Comparison of ENCODE assay signal across 29 cellular contexts in the genomic region with DNA sequence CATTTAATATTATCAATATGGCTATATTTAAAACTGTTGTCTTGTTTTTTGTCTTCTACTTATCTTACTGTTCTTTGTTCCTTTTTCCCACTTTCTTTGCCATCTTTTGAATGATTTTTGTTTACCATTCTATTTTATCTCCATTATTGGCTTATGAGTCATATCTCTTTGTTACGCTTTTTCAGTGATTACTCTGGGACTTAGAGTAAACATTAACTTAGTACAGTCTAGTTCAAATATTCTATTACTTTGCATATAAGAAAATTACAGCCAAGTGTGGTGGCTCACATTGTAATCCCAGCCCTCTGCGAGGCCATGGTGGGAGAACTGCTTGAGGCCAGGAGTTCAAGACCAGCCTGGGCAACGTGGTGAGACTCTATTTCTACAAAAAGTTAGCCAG. TPM values are rescaled to one million over a fixed set of nuclear protein-coding genes. Genes with fewer than 3 reads are reported as not detected.
DNase-seq lines count a peak whose midpoint lies in the region; FAIRE-seq and TF ChIP-seq lines count a peak whose summit lies in the region.
"Had no signal": no experiment of that assay in that cellular context is flagged by ENCODE, and none has a peak within 500 bp of the region (broad histone marks: within the 10 kb centered on the region; RNA-seq: fewer than 3 reads in every experiment).

No MANE protein-coding gene starts in this region.

- no peak overlapping the region for H3K9ac ChIP-seq in adipocyte (ENCODE audit: low read length)
- H3K9ac ChIP-seq in kidney (ENCODE audit: low read length in 2 of 2) = no peak overlapping the region

- no peak overlapping the region for H3K4me3 ChIP-seq in adipocyte (ENCODE audit: low read length)
- no peak overlapping the region for H3K4me3 ChIP-seq in fibroblast of mammary gland (ENCODE audit: control insufficient read depth, low read depth, low read length)
- H3K4me3 ChIP-seq in small intestine (ENCODE audit: low read depth in 1 of 2, low read length in 2 of 2) = no peak overlapping the region
- no peak overlapping the region for H3K4me3 ChIP-seq in kidney (ENCODE audit: low read length in 2 of 2)
- H3K4me3 ChIP-seq: adrenal gland, GM23338, lung, upper lobe of left lung had no signal

- H3K27ac ChIP-seq in small intestine (ENCODE audit: low read depth in 1 of 2, low read length in 1 of 2) (no peak overlapping the region), kidney (ENCODE audit: low read depth in 2 of 2, low read length in 2 of 2) (no peak overlapping the region)
- H3K27ac ChIP-seq: 22Rv1, adrenal gland, upper lobe of left lung had no signal

- H3K4me1 ChIP-seq in adipocyte (ENCODE audit: control insufficient read depth, insufficient read depth, low read length) (no peaks in the 10 kb centered on the region), small intestine (ENCODE audit: control insufficient read depth in 2 of 2, insufficient read depth in 1 of 2, low read depth in 1 of 2, low read length in 1 of 2) (peaks cover 0 to 2% of the 10 kb centered on the region in 2 donors), kidney (ENCODE audit: control insufficient read depth in 1 of 2, insufficient read depth in 1 of 2, low read depth in 1 of 2, low read length in 2 of 2) (peaks cover 0 to 3% of the 10 kb centered on the region in 2 donors)
- H3K4me1 ChIP-seq: adrenal gland had no signal

- TF ChIP-seq CTCF in fibroblast of mammary gland (conservative IDR thresholded peaks at IDR 0.05; ENCODE audit: control insufficient read depth, insufficient read depth, low read depth, low read length) = no peak
- TF ChIP-seq CTCF in kidney (IDR thresholded peaks at IDR 0.05; ENCODE audit: borderline replicate concordance, extremely low read depth, insufficient read depth) = no peak

- peaks cover 25% of the 10 kb centered on the region for H3K9me3 ChIP-seq in adipocyte (ENCODE audit: control insufficient read depth, low read length)
- no peaks in the 10 kb centered on the region for H3K9me3 ChIP-seq in small intestine (ENCODE audit: control insufficient read depth, low read depth)
- H3K9me3 ChIP-seq in kidney (ENCODE audit: control insufficient read depth in 1 of 2, low read length in 2 of 2) = peaks cover 0 to 8% of the 10 kb centered on the region in 2 donors

- FAIRE-seq in small intestine (lab: Jason Lieb, UNC) (no peak), kidney (lab: Jason Lieb, UNC) (no peak)
- FAIRE-seq: colon, frontal cortex, RCC 7860 had no signal

- WGBS in small intestine, 3 donors = 35 to 53% (median 52%) methylated on average over 3 of the region's 3 CpGs

- intact Hi-C loops in kidney (cut with DNase I) = no loop called here

- no peaks in the 10 kb centered on the region for H3K27me3 ChIP-seq in adipocyte (replicated peaks; ENCODE audit: control insufficient read depth, insufficient read depth, low read length)
- H3K27me3 ChIP-seq in small intestine (ENCODE audit: control insufficient read depth in 2 of 2, insufficient read depth in 2 of 2, low read length in 2 of 2) = no peaks in the 10 kb centered on the region
- H3K27me3 ChIP-seq: adrenal gland, upper lobe of left lung had no signal

- DNase-seq in NCI-H526 (lab: John Stamatoyannopoulos, UW) (peak; percentile 5 to 10), NCI-H526 treated with DMSO at 0.1 percent for 48 hours (lab: John Stamatoyannopoulos, UW) (no peak), adipocyte (ENCODE audit: low read depth) (peak; percentile 58), fibroblast of mammary gland (ENCODE audit: low read depth) (peak; percentile 38), small intestine (peak; percentile 29), kidney (no peak), foreskin melanocyte (no peak), KG1 (lab: John Stamatoyannopoulos, UW) (no peak)
- DNase-seq: activated CD4-positive, alpha-beta T cell treated with anti-CD3 and anti-CD28 coated beads, Interleukin-2, amount 50 U/mL, for 48 hours; activated naive CD4-positive, alpha-beta T cell treated with Interleukin-2 at 50 U/mL for 16 hours; activated T-cell treated with anti-CD3 and anti-CD28 coated beads, Interleukin-2, amount 50 U/mL, for 72 hours; adrenal gland; AML-193; CD4-positive, CD25-positive, alpha-beta regulatory T cell; effector CD4-positive, alpha-beta T cell; NCI-H1417 treated with DMSO at 0.1 percent for 48 hours; NCI-H2081; NCI-H226; NCI-H82; occipital lobe; SHP77 treated with DMSO at 0.1 percent for 48 hours; T-helper 2 cell; upper lobe of left lung had no signal

- peaks cover 18% of the 10 kb centered on the region for H3K36me3 ChIP-seq in adipocyte (ENCODE audit: control insufficient read depth, insufficient read depth, low read length, severe bottlenecking)
- no peaks in the 10 kb centered on the region for H3K36me3 ChIP-seq in small intestine (ENCODE audit: control insufficient read depth in 2 of 2, insufficient read depth in 2 of 2, low read length in 2 of 2)
- H3K36me3 ChIP-seq in kidney (ENCODE audit: control insufficient read depth in 1 of 2, insufficient read depth in 2 of 2, low read length in 2 of 2) = no peaks in the 10 kb centered on the region
- H3K36me3 ChIP-seq: adrenal gland, upper lobe of left lung had no signal

RNA-seq across cellular contexts. Expression of gene ADCY3, which starts 26.1 kb away (rescaled TPM):
- polyA plus RNA-seq in small intestine (10 to 100 TPM in 1 of 3 donors, 1 to 10 TPM in 2; 3.6 to 36.3 (median 4.3) TPM), kidney (ENCODE audit: insufficient read depth, low read depth, low replicate concordance) (21.1 TPM)
- 44.6 TPM for total RNA-seq in kidney

Comparison
In these comparisons a context has a peak if more than half of its experiments do, and no peak if none do; other contexts are left out.
1. DNase-seq: peak in NCI-H526 (2 of 2), adipocyte (single experiment), fibroblast of mammary gland (single experiment) and small intestine (single experiment); none in NCI-H526 treated with DMSO at 0.1 percent for 48 hours (single experiment), kidney (single experiment), foreskin melanocyte (single experiment) and KG1 (single experiment).